9 cellular contexts compared by ENCODE assay signal in genomic region chr16:53974484-53975115, GRCh38.
"Had no signal": no experiment of that assay in that cellular context is flagged by ENCODE, and none has a peak within 500 bp of the region (broad histone marks: within the 10 kb centered on the region; RNA-seq: fewer than 3 reads in every experiment).

No MANE protein-coding gene starts in this region.

- H3K9me3 ChIP-seq: esophagus muscularis mucosa, stomach had no signal

- H3K27me3 ChIP-seq: dorsolateral prefrontal cortex, esophagus muscularis mucosa, stomach had no signal

- ATAC-seq: activated CD8-positive, alpha-beta T cell treated with anti-CD3 and anti-CD28 coated beads, Interleukin-2, amount 10 ng/mL, durations not matched to agents 7 days and 5 days had no signal

- H3K36me3 ChIP-seq: esophagus muscularis mucosa, stomach had no signal

- H3K27ac ChIP-seq: dorsolateral prefrontal cortex, esophagus muscularis mucosa, stomach had no signal

- DNase-seq: activated CD4-positive, alpha-beta T cell treated with anti-CD3 and anti-CD28 coated beads for 48 hours; activated CD8-positive, alpha-beta memory T cell treated with anti-CD3 and anti-CD28 coated beads, Interleukin-2, amount 50 U/mL, for 48 hours; activated CD8-positive, alpha-beta T cell treated with anti-CD3 and anti-CD28 coated beads, Interleukin-2, amount 10 ng/mL, durations not matched to agents 7 days and 5 days; activated naive CD4-positive, alpha-beta T cell; dorsolateral prefrontal cortex; hypothalamus; stimulated activated CD4-positive, alpha-beta T cell treated with anti-CD3 and anti-CD28 coated beads, Interleukin-15, amount 100 ng/mL, for 24 hours; stomach had no signal

- H3K4me3 ChIP-seq: dorsolateral prefrontal cortex, esophagus muscularis mucosa, stomach had no signal
